Comparison of ENCODE assay signal across 19 cellular contexts in the genomic region with DNA sequence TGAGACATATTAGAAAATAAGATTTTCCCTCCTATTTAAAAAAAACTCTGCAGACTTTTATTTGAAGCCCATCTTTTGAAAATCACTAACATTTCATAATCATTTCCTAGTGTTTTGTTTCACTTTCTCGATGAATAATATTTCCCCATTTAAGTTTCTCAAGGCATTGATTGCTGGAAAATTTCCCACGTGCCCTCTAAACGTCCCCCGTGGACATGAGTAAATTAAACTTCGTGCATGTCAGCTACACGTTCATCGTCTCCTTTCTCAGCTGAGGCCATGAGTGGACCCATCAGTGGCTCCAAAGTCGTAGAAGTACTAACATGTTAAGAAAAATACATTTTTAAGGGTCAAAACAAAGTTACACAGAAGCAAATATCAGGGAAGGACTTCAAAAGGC. TPM values are rescaled to one million over a fixed set of nuclear protein-coding genes. Genes with fewer than 3 reads are reported as not detected.
A peak's percentile ranks its signal among the peaks of the same experiment; 100 is the strongest.
DNase-seq lines count a peak whose midpoint lies in the region; ATAC-seq, FAIRE-seq and TF ChIP-seq lines count a peak whose summit lies in the region.
"Had no signal": no experiment of that assay in that cellular context is flagged by ENCODE, and none has a peak within 500 bp of the region (broad histone marks: within the 10 kb centered on the region; RNA-seq: fewer than 3 reads in every experiment).

No MANE protein-coding gene starts in this region.

- no peak for DNase-seq in stimulated activated naive CD8-positive, alpha-beta T cell treated with anti-CD3 and anti-CD28 coated beads, Interleukin-15, Interleukin-2, amounts not matched to agents 100 U/mL and 50 U/mL, for 24 hours
- no peak for DNase-seq in SJCRH30
- no peak for DNase-seq in glutamatergic neuron
- DNase-seq in type B pancreatic cell (ENCODE audit: extremely low spot score, unreplicated experiment), result no peak
- DNase-seq in small intestine, result no peak
- no peak for DNase-seq in UCSD-AML1 (lab: John Stamatoyannopoulos, UW; ENCODE audit: unreplicated experiment)
- DNase-seq: colonic mucosa, foreskin fibroblast, H7, NCI-H1694 treated with DMSO at 0.1 percent for 48 hours, NCI-H510A treated with DMSO at 0.1 percent for 48 hours, psoas muscle, upper lobe of left lung had no signal

- ATAC-seq in stimulated activated naive CD8-positive, alpha-beta T cell treated with anti-CD3 and anti-CD28 coated beads, Interleukin-15, Interleukin-2, amounts not matched to agents 100 U/mL and 50 U/mL, for 24 hours, result no peak
- ATAC-seq in GM19351 (IDR thresholded peaks at IDR 0.05; ENCODE audit: unreplicated experiment), result no peak
- ATAC-seq: psoas muscle had no signal

- H3K9me3 Mint-ChIP-seq in stimulated activated naive CD8-positive, alpha-beta T cell treated with anti-CD3 and anti-CD28 coated beads, Interleukin-15, Interleukin-2, amounts not matched to agents 100 ng/mL and 50 ng/mL, for 24 hours, result no peaks in the 10 kb centered on the region
- H3K9me3 Mint-ChIP-seq in glutamatergic neuron (ENCODE audit: unreplicated experiment) (peaks cover 6% of the 10 kb centered on the region), type B pancreatic cell (no peaks in the 10 kb centered on the region)

- peak overlapping the region; percentile 74 for H3K27ac Mint-ChIP-seq in stimulated activated naive CD8-positive, alpha-beta T cell treated with anti-CD3 and anti-CD28 coated beads, Interleukin-15, Interleukin-2, amounts not matched to agents 100 ng/mL and 50 ng/mL, for 24 hours
- H3K27ac Mint-ChIP-seq in glutamatergic neuron (ENCODE audit: unreplicated experiment) (no peak overlapping the region), type B pancreatic cell (peak overlapping the region; percentile 43)

- H3K4me3 Mint-ChIP-seq in stimulated activated naive CD8-positive, alpha-beta T cell treated with anti-CD3 and anti-CD28 coated beads, Interleukin-15, Interleukin-2, amounts not matched to agents 100 ng/mL and 50 ng/mL, for 24 hours, result no peak overlapping the region
- H3K4me3 Mint-ChIP-seq in glutamatergic neuron (ENCODE audit: unreplicated experiment), result peak overlapping the region; percentile 22
- peak overlapping the region; percentile 74 for H3K4me3 Mint-ChIP-seq in type B pancreatic cell

- H3K36me3 Mint-ChIP-seq in stimulated activated naive CD8-positive, alpha-beta T cell treated with anti-CD3 and anti-CD28 coated beads, Interleukin-15, Interleukin-2, amounts not matched to agents 100 ng/mL and 50 ng/mL, for 24 hours (ENCODE audit: low read depth), result peaks cover 19% of the 10 kb centered on the region
- no peaks in the 10 kb centered on the region for H3K36me3 Mint-ChIP-seq in glutamatergic neuron (ENCODE audit: unreplicated experiment)
- H3K36me3 Mint-ChIP-seq in type B pancreatic cell, result peaks cover 3% of the 10 kb centered on the region

- H3K9me3 ChIP-seq in SJCRH30 (replicated peaks), result no peaks in the 10 kb centered on the region
- H3K9me3 ChIP-seq in small intestine (ENCODE audit: control insufficient read depth, low read depth), result no peaks in the 10 kb centered on the region
- H3K9me3 ChIP-seq: ascending aorta, colonic mucosa, psoas muscle, upper lobe of left lung had no signal

- no peaks in the 10 kb centered on the region for H3K27me3 Mint-ChIP-seq in stimulated activated naive CD8-positive, alpha-beta T cell treated with anti-CD3 and anti-CD28 coated beads, Interleukin-15, Interleukin-2, amounts not matched to agents 100 ng/mL and 50 ng/mL, for 24 hours
- H3K27me3 Mint-ChIP-seq in glutamatergic neuron (ENCODE audit: unreplicated experiment) (peaks cover 2% of the 10 kb centered on the region), type B pancreatic cell (no peaks in the 10 kb centered on the region)

- peaks cover 7% of the 10 kb centered on the region for H3K36me3 ChIP-seq in SJCRH30
- peaks cover 2% of the 10 kb centered on the region in 2 donors for H3K36me3 ChIP-seq in small intestine (ENCODE audit: control insufficient read depth in 2 of 2, insufficient read depth in 2 of 2, low read length in 2 of 2)
- H3K36me3 ChIP-seq: colonic mucosa had no signal

- peaks cover 41% of the 10 kb centered on the region for H3K4me1 Mint-ChIP-seq in stimulated activated naive CD8-positive, alpha-beta T cell treated with anti-CD3 and anti-CD28 coated beads, Interleukin-15, Interleukin-2, amounts not matched to agents 100 ng/mL and 50 ng/mL, for 24 hours (ENCODE audit: low read depth)
- H3K4me1 Mint-ChIP-seq in glutamatergic neuron (ENCODE audit: low read depth, unreplicated experiment) (peaks cover 22% of the 10 kb centered on the region), type B pancreatic cell (ENCODE audit: unreplicated experiment) (peaks cover 12% of the 10 kb centered on the region)

- TF ChIP-seq CTCF in glutamatergic neuron (IDR thresholded peaks at IDR 0.05; ENCODE audit: partially characterized antibody, unreplicated experiment), result no peak
- TF ChIP-seq CTCF in type B pancreatic cell (conservative IDR thresholded peaks at IDR 0.05), result no peak

- H3K27me3 ChIP-seq in SJCRH30 (no peaks in the 10 kb centered on the region), small intestine (ENCODE audit: control insufficient read depth in 2 of 2, insufficient read depth in 2 of 2, low read length in 2 of 2) (no peaks in the 10 kb centered on the region)
- H3K27me3 ChIP-seq: ascending aorta, colonic mucosa, upper lobe of left lung had no signal

- 72 to 82% (median 75%) methylated on average over 8 of the region's 8 CpGs for WGBS in small intestine, 3 donors

- no peak for FAIRE-seq in small intestine (lab: Jason Lieb, UNC)
- FAIRE-seq: endothelial cell of umbilical vein, GM18507, RCC 7860 had no signal

- H3K4me3 ChIP-seq in SJCRH30, result no peak overlapping the region
- H3K4me3 ChIP-seq in small intestine (ENCODE audit: low read depth in 1 of 2, low read length in 2 of 2), result no peak overlapping the region
- H3K4me3 ChIP-seq: ascending aorta, colonic mucosa, upper lobe of left lung had no signal

- H3K4me1 ChIP-seq in SJCRH30, result peaks cover 6% of the 10 kb centered on the region
- H3K4me1 ChIP-seq in small intestine (ENCODE audit: control insufficient read depth in 2 of 2, insufficient read depth in 1 of 2, low read depth in 1 of 2, low read length in 1 of 2), result peaks cover 3 to 12% of the 10 kb centered on the region in 2 donors

- H3K27ac ChIP-seq in SJCRH30 (peak overlapping the region; percentile 1; the same call in 1 of the 2 replicates), small intestine (ENCODE audit: low read depth in 1 of 2, low read length in 1 of 2) (no peak overlapping the region)
- H3K27ac ChIP-seq: ascending aorta, colonic mucosa had no signal

RNA-seq across cellular contexts. Expression of gene TM2D3, which starts 2.0 kb away (rescaled TPM):
- total RNA-seq in SJCRH30 (2014; rRNA removed; shearing (Covaris generic)), result 54.6 and 57.0 TPM in 2 replicates
- total RNA-seq in glutamatergic neuron (ENCODE audit: unreplicated experiment), result 58.6 TPM
- 35.7 and 50.0 TPM in 2 replicates for total RNA-seq in type B pancreatic cell (ENCODE audit: low replicate concordance)
- polyA plus RNA-seq in small intestine, result 10 to 100 TPM; 19.0 to 38.2 (median 24.9) TPM
